Comparison of ENCODE assay signal across 10 cellular contexts in the genomic region with DNA sequence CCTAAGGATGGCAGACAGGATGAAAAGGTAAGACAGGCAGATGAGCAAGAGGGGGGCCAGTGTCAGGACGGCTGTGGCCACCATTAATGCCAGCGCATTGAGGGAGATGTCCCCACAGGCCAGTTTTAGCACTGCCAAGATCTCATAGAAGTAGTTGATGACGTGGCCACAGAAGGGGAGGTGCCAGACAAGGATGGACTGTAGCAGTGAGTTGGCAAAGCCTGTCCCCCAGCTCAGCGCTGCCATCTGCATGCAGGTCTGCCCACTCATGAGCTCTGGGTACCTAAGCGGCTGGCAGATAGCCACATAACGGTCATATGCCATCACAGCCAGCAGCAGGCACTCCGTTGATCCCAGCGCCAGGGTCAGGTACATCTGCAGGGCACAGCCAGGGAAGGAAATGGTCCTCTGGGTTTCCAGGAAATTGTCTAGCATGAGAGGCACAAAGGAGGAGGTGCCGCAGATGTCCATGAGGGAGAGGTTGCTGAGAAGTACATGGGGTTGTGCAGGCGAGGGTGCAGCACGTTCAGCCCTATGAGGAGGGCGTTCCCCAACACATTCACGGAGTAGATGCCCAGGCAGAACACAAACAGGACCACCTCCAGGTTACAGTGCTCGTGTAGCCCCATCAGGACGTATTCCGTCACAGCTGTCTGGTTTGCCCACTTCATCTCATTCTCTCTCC. TPM values are rescaled to one million over a fixed set of nuclear protein-coding genes. Genes with fewer than 3 reads are reported as not detected.
DNase-seq lines count a peak whose midpoint lies in the region; ATAC-seq, FAIRE-seq and TF ChIP-seq lines count a peak whose summit lies in the region.
"Had no signal": no experiment of that assay in that cellular context is flagged by ENCODE, and none has a peak within 500 bp of the region (broad histone marks: within the 10 kb centered on the region; RNA-seq: fewer than 3 reads in every experiment).

No MANE protein-coding gene starts in this region.

- H3K4me3 ChIP-seq in left ventricle myocardium inferior (no peak overlapping the region), right cardiac atrium (ENCODE audit: low read length) (no peak overlapping the region), kidney (ENCODE audit: low read length in 2 of 2) (no peak overlapping the region)

- H3K27me3 ChIP-seq in left ventricle myocardium inferior (ENCODE audit: low read depth) (no peaks in the 10 kb centered on the region), right cardiac atrium (ENCODE audit: control insufficient read depth, insufficient read depth) (no peaks in the 10 kb centered on the region)

- TF ChIP-seq CTCF in left ventricle myocardium inferior (IDR thresholded peaks at IDR 0.05; ENCODE audit: borderline replicate concordance) (no peak), kidney (IDR thresholded peaks at IDR 0.05; ENCODE audit: borderline replicate concordance, extremely low read depth, insufficient read depth) (no peak)

- no peaks in the 10 kb centered on the region for H3K36me3 ChIP-seq in left ventricle myocardium inferior
- no peaks in the 10 kb centered on the region for H3K36me3 ChIP-seq in kidney (ENCODE audit: control insufficient read depth in 1 of 2, insufficient read depth in 2 of 2, low read length in 2 of 2)
- H3K36me3 ChIP-seq: neutrophil had no signal

- intact Hi-C loops in Right ventricle myocardium superior (cut with DNase I) (no loop called here), left ventricle myocardium inferior (cut with micrococcal nuclease) (no loop called here), right cardiac atrium (cut with DNase I) (no loop called here), kidney (cut with DNase I) (no loop called here)

- no peak overlapping the region for H3K9ac ChIP-seq in kidney (ENCODE audit: low read length in 2 of 2)

- DNase-seq in Right ventricle myocardium superior (peak; percentile 49), left ventricle myocardium inferior (no peak), right cardiac atrium (peak; percentile 29 to 66 (median 65)), SKM-1 treated with dmso at 0.1 percent for 144 hours (lab: John Stamatoyannopoulos, UW; ENCODE audit: unreplicated experiment) (no peak), kidney (no peak)
- DNase-seq: CD8-positive, alpha-beta memory T cell had no signal

- no peak overlapping the region for H3K27ac ChIP-seq in left ventricle myocardium inferior (replicated peaks)
- H3K27ac ChIP-seq in right cardiac atrium (ENCODE audit: low read length), result no peak overlapping the region
- no peak overlapping the region for H3K27ac ChIP-seq in kidney (ENCODE audit: low read depth in 2 of 2, low read length in 2 of 2)
- H3K27ac ChIP-seq: neutrophil had no signal

- H3K9me3 ChIP-seq in left ventricle myocardium inferior (replicated peaks) (no peaks in the 10 kb centered on the region), right cardiac atrium (ENCODE audit: control insufficient read depth, low read length) (no peaks in the 10 kb centered on the region), kidney (ENCODE audit: control insufficient read depth in 1 of 2, low read length in 2 of 2) (no peaks in the 10 kb centered on the region)
- H3K9me3 ChIP-seq: neutrophil had no signal

- peaks cover 29% of the 10 kb centered on the region for H3K4me1 ChIP-seq in left ventricle myocardium inferior
- no peaks in the 10 kb centered on the region for H3K4me1 ChIP-seq in right cardiac atrium (ENCODE audit: control insufficient read depth, insufficient read depth, low read length)
- no peaks in the 10 kb centered on the region for H3K4me1 ChIP-seq in kidney (ENCODE audit: control insufficient read depth in 1 of 2, insufficient read depth in 1 of 2, low read depth in 1 of 2, low read length in 2 of 2)

- FAIRE-seq in kidney (lab: Jason Lieb, UNC), result no peak

- WGBS in right cardiac atrium, result 58% methylated on average over 16 of the region's 16 CpGs

- ATAC-seq in Right ventricle myocardium superior (ENCODE audit: poor library complexity) (peak; percentile 21), SK-N-SH treated with all-trans-retinoic acid at 6 μM for 48 hours (peak; percentile 67), right cardiac atrium (peak; percentile 27 to 42), HG03108 (IDR thresholded peaks at IDR 0.05; ENCODE audit: unreplicated experiment) (no peak), HG03135 (IDR thresholded peaks at IDR 0.05; ENCODE audit: unreplicated experiment) (no peak)

TF ChIP-seq in SK-N-SH treated with all-trans-retinoic acid at 6 μM for 48 hours, 23 proteins besides CTCF, POLR2A, EP300 and RAD21 (continues in another document):
- TF ChIP-seq ARNTL (CRISPR knock-in tag; IDR thresholded peaks at IDR 0.05; ENCODE audit: borderline replicate concordance, low read depth) (no peak), TCF4 (CRISPR knock-in tag; IDR thresholded peaks at IDR 0.05; ENCODE audit: borderline replicate concordance) (no peak), PPARA (CRISPR knock-in tag; IDR thresholded peaks at IDR 0.05; ENCODE audit: borderline replicate concordance) (no peak), BACH2 (CRISPR knock-in tag; IDR thresholded peaks at IDR 0.05; ENCODE audit: borderline replicate concordance) (no peak), SNAI2 (CRISPR knock-in tag; IDR thresholded peaks at IDR 0.05) (no peak), ZNF8 (CRISPR knock-in tag; IDR thresholded peaks at IDR 0.05) (no peak), TOX (CRISPR knock-in tag; IDR thresholded peaks at IDR 0.05; ENCODE audit: borderline replicate concordance) (no peak), ZNF70 (CRISPR knock-in tag; IDR thresholded peaks at IDR 0.05) (no peak)
- TF ChIP-seq, protein P1, sequence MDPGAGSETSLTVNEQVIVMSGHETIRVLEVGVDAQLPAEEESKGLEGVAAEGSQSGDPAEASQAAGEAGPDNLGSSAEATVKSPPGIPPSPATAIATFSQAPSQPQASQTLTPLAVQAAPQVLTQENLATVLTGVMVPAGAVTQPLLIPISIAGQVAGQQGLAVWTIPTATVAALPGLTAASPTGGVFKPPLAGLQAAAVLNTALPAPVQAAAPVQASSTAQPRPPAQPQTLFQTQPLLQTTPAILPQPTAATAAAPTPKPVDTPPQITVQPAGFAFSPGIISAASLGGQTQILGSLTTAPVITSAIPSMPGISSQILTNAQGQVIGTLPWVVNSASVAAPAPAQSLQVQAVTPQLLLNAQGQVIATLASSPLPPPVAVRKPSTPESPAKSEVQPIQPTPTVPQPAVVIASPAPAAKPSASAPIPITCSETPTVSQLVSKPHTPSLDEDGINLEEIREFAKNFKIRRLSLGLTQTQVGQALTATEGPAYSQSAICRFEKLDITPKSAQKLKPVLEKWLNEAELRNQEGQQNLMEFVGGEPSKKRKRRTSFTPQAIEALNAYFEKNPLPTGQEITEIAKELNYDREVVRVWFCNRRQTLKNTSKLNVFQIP (CRISPR knock-in tag; IDR thresholded peaks at IDR 0.05; ENCODE audit: borderline replicate concordance, low read depth), result no peak
- TF ChIP-seq, protein P2, sequence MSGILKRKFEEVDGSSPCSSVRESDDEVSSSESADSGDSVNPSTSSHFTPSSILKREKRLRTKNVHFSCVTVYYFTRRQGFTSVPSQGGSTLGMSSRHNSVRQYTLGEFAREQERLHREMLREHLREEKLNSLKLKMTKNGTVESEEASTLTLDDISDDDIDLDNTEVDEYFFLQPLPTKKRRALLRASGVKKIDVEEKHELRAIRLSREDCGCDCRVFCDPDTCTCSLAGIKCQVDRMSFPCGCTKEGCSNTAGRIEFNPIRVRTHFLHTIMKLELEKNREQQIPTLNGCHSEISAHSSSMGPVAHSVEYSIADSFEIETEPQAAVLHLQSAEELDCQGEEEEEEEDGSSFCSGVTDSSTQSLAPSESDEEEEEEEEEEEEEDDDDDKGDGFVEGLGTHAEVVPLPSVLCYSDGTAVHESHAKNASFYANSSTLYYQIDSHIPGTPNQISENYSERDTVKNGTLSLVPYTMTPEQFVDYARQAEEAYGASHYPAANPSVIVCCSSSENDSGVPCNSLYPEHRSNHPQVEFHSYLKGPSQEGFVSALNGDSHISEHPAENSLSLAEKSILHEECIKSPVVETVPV (CRISPR knock-in tag; IDR thresholded peaks at IDR 0.05), result no peak
- TF ChIP-seq, protein P3, sequence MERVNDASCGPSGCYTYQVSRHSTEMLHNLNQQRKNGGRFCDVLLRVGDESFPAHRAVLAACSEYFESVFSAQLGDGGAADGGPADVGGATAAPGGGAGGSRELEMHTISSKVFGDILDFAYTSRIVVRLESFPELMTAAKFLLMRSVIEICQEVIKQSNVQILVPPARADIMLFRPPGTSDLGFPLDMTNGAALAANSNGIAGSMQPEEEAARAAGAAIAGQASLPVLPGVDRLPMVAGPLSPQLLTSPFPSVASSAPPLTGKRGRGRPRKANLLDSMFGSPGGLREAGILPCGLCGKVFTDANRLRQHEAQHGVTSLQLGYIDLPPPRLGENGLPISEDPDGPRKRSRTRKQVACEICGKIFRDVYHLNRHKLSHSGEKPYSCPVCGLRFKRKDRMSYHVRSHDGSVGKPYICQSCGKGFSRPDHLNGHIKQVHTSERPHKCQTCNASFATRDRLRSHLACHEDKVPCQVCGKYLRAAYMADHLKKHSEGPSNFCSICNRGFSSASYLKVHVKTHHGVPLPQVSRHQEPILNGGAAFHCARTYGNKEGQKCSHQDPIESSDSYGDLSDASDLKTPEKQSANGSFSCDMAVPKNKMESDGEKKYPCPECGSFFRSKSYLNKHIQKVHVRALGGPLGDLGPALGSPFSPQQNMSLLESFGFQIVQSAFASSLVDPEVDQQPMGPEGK (CRISPR knock-in tag; IDR thresholded peaks at IDR 0.05; ENCODE audit: borderline replicate concordance), result no peak

RNA-seq across cellular contexts. Expression of a gene that starts 10.7 kb away (rescaled TPM):
- total RNA-seq in Right ventricle myocardium superior, result not detected
- total RNA-seq in left ventricle myocardium inferior, result not detected
- not detected for total RNA-seq in right cardiac atrium
- polyA plus RNA-seq in right cardiac atrium, result not detected
- total RNA-seq in kidney, result not detected
- not detected for polyA plus RNA-seq in kidney (ENCODE audit: insufficient read depth, low read depth, low replicate concordance)
- total RNA-seq: CD8-positive, alpha-beta memory T cell had no signal
- polyA plus RNA-seq: CD8-positive, alpha-beta memory T cell had no signal

RNA-seq across cellular contexts. Expression of a gene that starts 30.4 kb away (rescaled TPM):
- total RNA-seq in Right ventricle myocardium superior, result 13.3 TPM
- total RNA-seq in left ventricle myocardium inferior, result 17.5 TPM
- 10 to 100 TPM; 19.5 to 21.3 (median 21.0) TPM for total RNA-seq in right cardiac atrium
- 12.7 TPM for polyA plus RNA-seq in right cardiac atrium
- total RNA-seq in kidney, result 18.3 TPM
- polyA plus RNA-seq in kidney (ENCODE audit: insufficient read depth, low read depth, low replicate concordance), result 17.6 TPM

RNA-seq across cellular contexts. Expression of a gene that starts 30.9 kb away (rescaled TPM):
- total RNA-seq in Right ventricle myocardium superior (not detected), left ventricle myocardium inferior (not detected), right cardiac atrium (not detected), kidney (not detected)
- polyA plus RNA-seq in right cardiac atrium (not detected), kidney (ENCODE audit: insufficient read depth, low read depth, low replicate concordance) (not detected)
- total RNA-seq: CD8-positive, alpha-beta memory T cell had no signal
- polyA plus RNA-seq: CD8-positive, alpha-beta memory T cell had no signal

RNA-seq across cellular contexts. Expression of a gene that starts 44.6 kb away (rescaled TPM):
- total RNA-seq in Right ventricle myocardium superior (82.9 TPM), left ventricle myocardium inferior (71.1 TPM), right cardiac atrium (10 to 100 TPM; 56.7 to 60.7 (median 59.0) TPM), kidney (55.1 TPM)
- polyA plus RNA-seq in right cardiac atrium (108 TPM), kidney (ENCODE audit: insufficient read depth, low read depth, low replicate concordance) (307 TPM)

RNA-seq across cellular contexts. Expression of a gene that starts 46.5 kb away (rescaled TPM):
- total RNA-seq in Right ventricle myocardium superior, result 7.4 TPM
- total RNA-seq in left ventricle myocardium inferior, result 6.2 TPM
- 1 to 10 TPM; 2.0 to 5.9 (median 5.1) TPM for total RNA-seq in right cardiac atrium
- 3.3 TPM for polyA plus RNA-seq in right cardiac atrium
- total RNA-seq in kidney, result 51.2 TPM
- polyA plus RNA-seq in kidney (ENCODE audit: insufficient read depth, low read depth, low replicate concordance), result 13.3 TPM
- total RNA-seq: CD8-positive, alpha-beta memory T cell had no signal
- polyA plus RNA-seq: CD8-positive, alpha-beta memory T cell had no signal

Comparison
In these comparisons a context has a peak if more than half of its experiments do, and no peak if none do; other contexts are left out.
1. DNase-seq: peak in Right ventricle myocardium superior (single experiment) and right cardiac atrium (3 of 3); none in left ventricle myocardium inferior (single experiment), SKM-1 treated with dmso at 0.1 percent for 144 hours (single experiment) and kidney (single experiment).
2. ATAC-seq: peak in Right ventricle myocardium superior (single experiment), SK-N-SH treated with all-trans-retinoic acid at 6 μM for 48 hours (single experiment) and right cardiac atrium (2 of 2); none in HG03108 (single experiment) and HG03135 (single experiment).